In the genomic region with DNA sequence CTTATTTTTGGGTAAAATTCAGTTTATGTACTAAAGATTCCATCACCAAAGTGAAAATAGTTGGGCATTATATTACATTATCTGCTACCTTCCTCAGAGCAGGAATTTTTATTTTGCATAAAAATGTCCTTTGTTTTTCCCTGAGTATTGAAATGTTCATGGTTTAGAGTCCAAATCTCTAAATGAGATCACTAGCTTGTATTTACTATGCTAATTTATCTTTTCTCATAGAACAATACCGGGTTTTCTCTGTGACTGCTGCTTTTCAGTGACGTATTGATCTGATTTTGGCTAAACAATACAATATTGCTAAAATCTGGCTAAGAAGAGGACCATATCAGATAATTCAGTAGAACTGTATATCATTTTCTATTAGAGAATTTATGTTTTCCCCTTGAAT, we compare ENCODE assay signal across 35 cellular contexts.
"Had no signal": no experiment of that assay in that cellular context is flagged by ENCODE, and none has a peak within 500 bp of the region (broad histone marks: within the 10 kb centered on the region; RNA-seq: fewer than 3 reads in every experiment).

No MANE protein-coding gene starts in this region.

- H3K27me3 ChIP-seq: MG63 had no signal

- H3K36me3 ChIP-seq: MG63 had no signal

- DNase-seq: Kasumi-1, MG63, MM.1S, MV-4-11, NCI-H1048, NCI-H1092, NCI-H1092 treated with DMSO at 0.1 percent for 48 hours, NCI-H1105, NCI-H1105 treated with DMSO at 0.1 percent for 48 hours, NCI-H1417, NCI-H1417 treated with DMSO at 0.1 percent for 48 hours, NCI-H1436, NCI-H1436 treated with DMSO at 0.1 percent for 48 hours, NCI-H146, NCI-H1694, NCI-H1694 treated with DMSO at 0.1 percent for 48 hours, NCI-H187, NCI-H187 treated with DMSO at 0.1 percent for 48 hours, NCI-H1930, NCI-H2029, NCI-H2029 treated with DMSO at 0.1 percent for 48 hours, NCI-H2081, NCI-H2081 treated with DMSO at 0.1 percent for 48 hours, NCI-H2107, NCI-H2171, NCI-H2171 treated with DMSO at 0.1 percent for 48 hours, NCI-H2227 treated with DMSO at 0.1 percent for 48 hours, NCI-H226, NCI-H345, NCI-H446, NCI-H446 treated with DMSO at 0.1 percent for 48 hours, NCI-H510A, NCI-H510A treated with DMSO at 0.1 percent for 48 hours, NCI-H524, NCI-H524 treated with DMSO at 0.1 percent for 48 hours had no signal

- H3K4me3 ChIP-seq: MG63 had no signal
